15 cellular contexts compared by ENCODE assay signal in the genomic region with DNA sequence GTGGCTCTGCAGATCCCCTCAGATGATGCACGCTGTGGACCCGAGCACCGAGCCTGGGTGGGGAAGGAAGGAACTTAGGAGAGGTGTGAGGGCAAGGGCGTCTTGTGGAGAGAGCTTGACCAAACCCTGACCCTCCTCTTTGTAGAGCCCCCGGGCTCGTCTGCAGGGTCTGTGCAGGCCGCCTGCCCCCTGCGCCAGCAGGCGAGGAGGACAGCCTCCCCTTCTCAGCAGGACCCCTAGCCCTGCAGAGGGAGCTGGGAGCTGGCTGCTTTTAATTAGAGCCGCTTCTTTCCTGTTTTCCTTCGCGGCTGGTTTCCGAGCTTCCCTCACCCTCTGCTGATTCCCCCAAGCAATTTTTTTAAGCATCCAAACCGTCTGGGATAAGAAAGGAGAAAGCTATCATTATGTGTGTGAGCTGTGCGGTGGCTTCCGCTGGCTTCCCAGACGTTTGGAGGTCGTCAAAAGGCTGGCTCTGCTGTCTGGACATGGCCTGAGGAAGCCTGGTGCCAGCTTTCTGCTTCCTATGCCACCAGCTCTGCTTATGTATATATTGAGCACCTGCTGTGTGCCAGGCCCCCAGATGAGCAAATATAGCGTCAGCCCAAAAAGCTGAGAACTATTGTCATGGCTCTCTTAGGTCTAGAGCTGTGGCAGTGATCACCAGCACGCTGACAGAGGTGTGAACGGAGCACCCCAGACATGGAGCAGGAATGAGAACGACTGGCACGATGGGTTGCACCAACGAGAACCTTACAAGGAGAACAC.
DNase-seq lines count a peak whose midpoint lies in the region; ATAC-seq and TF ChIP-seq lines count a peak whose summit lies in the region.
"Had no signal": no experiment of that assay in that cellular context is flagged by ENCODE, and none has a peak within 500 bp of the region (broad histone marks: within the 10 kb centered on the region; RNA-seq: fewer than 3 reads in every experiment).

No MANE protein-coding gene starts in this region.

- H3K4me1 ChIP-seq in esophagus squamous epithelium: peaks cover 0 to 17% (median 12%) of the 10 kb centered on the region in 3 donors

- peaks cover 6% of the 10 kb centered on the region for H3K36me3 Mint-ChIP-seq in activated naive CD4-positive, alpha-beta T cell treated with anti-CD3 and anti-CD28 coated beads, Interleukin-2, amount 10 ng/mL, durations not matched to agents 7 days and 5 days
- H3K36me3 Mint-ChIP-seq in activated naive CD4-positive, alpha-beta T cell treated with anti-CD3 and anti-CD28 coated beads, Interleukin-2, amount 50 U/mL, for 72 hours: peaks cover 5 to 19% of the 10 kb centered on the region in 2 donors
- no peaks in the 10 kb centered on the region for H3K36me3 Mint-ChIP-seq in glutamatergic neuron (ENCODE audit: unreplicated experiment)
- peaks cover 6% of the 10 kb centered on the region for H3K36me3 Mint-ChIP-seq in stimulated activated memory B cell treated with anti-CD40 and anti-IgM and Interleukin-4, amounts not matched to agents 10 μg/mL and 1 μg/mL and 100 μg/mL, for 72 hours

- peak overlapping the region; percentile 79 for H3K27ac ChIP-seq in SK-N-MC
- H3K27ac ChIP-seq in esophagus squamous epithelium: no peak overlapping the region
- H3K27ac ChIP-seq: C4-2B, KMS-11 had no signal

- DNase-seq in activated naive CD4-positive, alpha-beta T cell treated with anti-CD3 and anti-CD28 coated beads, Interleukin-2, amount 10 ng/mL, durations not matched to agents 7 days and 5 days: no peak
- no peak for DNase-seq in activated naive CD4-positive, alpha-beta T cell treated with anti-CD3 and anti-CD28 coated beads, Interleukin-2, amount 50 U/mL, for 72 hours (ENCODE audit: low spot score in 2 of 2)
- DNase-seq in SK-N-MC (ENCODE audit: low read depth, low spot score) (peak; percentile 67), glutamatergic neuron (peak; percentile 31), COR-L47 (lab: John Stamatoyannopoulos, UW) (no peak), esophagus squamous epithelium (lab: John Stamatoyannopoulos, UW) (no peak)
- DNase-seq: activated CD4-positive, alpha-beta T cell treated with anti-CD3 and anti-CD28 coated beads, Interleukin-2, amount 50 U/mL, for 1 hour; anterior cingulate cortex; HCEC 1CT had no signal

- peak overlapping the region; percentile 47 for H3K4me3 ChIP-seq in SK-N-MC
- no peak overlapping the region for H3K4me3 ChIP-seq in esophagus squamous epithelium

- H3K27ac Mint-ChIP-seq in activated naive CD4-positive, alpha-beta T cell treated with anti-CD3 and anti-CD28 coated beads, Interleukin-2, amount 10 ng/mL, durations not matched to agents 7 days and 5 days: peak overlapping the region; percentile 64
- H3K27ac Mint-ChIP-seq in activated naive CD4-positive, alpha-beta T cell treated with anti-CD3 and anti-CD28 coated beads, Interleukin-2, amount 50 U/mL, for 72 hours: no peak overlapping the region
- peak overlapping the region; percentile 96 for H3K27ac Mint-ChIP-seq in glutamatergic neuron (ENCODE audit: unreplicated experiment)
- H3K27ac Mint-ChIP-seq in stimulated activated memory B cell treated with anti-CD40 and anti-IgM and Interleukin-4, amounts not matched to agents 10 μg/mL and 1 μg/mL and 100 μg/mL, for 72 hours: peak overlapping the region; percentile 99

- H3K9me3 ChIP-seq in SK-N-MC (ENCODE audit: low read depth, low read length) (no peaks in the 10 kb centered on the region), esophagus squamous epithelium (no peaks in the 10 kb centered on the region)

- H3K4me3 Mint-ChIP-seq in activated naive CD4-positive, alpha-beta T cell treated with anti-CD3 and anti-CD28 coated beads, Interleukin-2, amount 10 ng/mL, durations not matched to agents 7 days and 5 days: no peak overlapping the region
- peak overlapping the region; percentile 12 for H3K4me3 Mint-ChIP-seq in glutamatergic neuron (ENCODE audit: unreplicated experiment)
- no peak overlapping the region for H3K4me3 Mint-ChIP-seq in stimulated activated memory B cell treated with anti-CD40 and anti-IgM and Interleukin-4, amounts not matched to agents 10 μg/mL and 1 μg/mL and 100 μg/mL, for 72 hours

- no peak for TF ChIP-seq POLR2A in esophagus squamous epithelium (IDR thresholded peaks at IDR 0.05)

- peaks cover 5% of the 10 kb centered on the region for H3K9me3 Mint-ChIP-seq in activated naive CD4-positive, alpha-beta T cell treated with anti-CD3 and anti-CD28 coated beads, Interleukin-2, amount 10 ng/mL, durations not matched to agents 7 days and 5 days
- H3K9me3 Mint-ChIP-seq in activated naive CD4-positive, alpha-beta T cell treated with anti-CD3 and anti-CD28 coated beads, Interleukin-2, amount 50 U/mL, for 72 hours: peaks cover 3% of the 10 kb centered on the region in 2 donors
- peaks cover 19% of the 10 kb centered on the region for H3K9me3 Mint-ChIP-seq in glutamatergic neuron (ENCODE audit: unreplicated experiment)
- peaks cover 3% of the 10 kb centered on the region for H3K9me3 Mint-ChIP-seq in stimulated activated memory B cell treated with anti-CD40 and anti-IgM and Interleukin-4, amounts not matched to agents 10 μg/mL and 1 μg/mL and 100 μg/mL, for 72 hours

- CTCF ChIA-PET in activated naive CD4-positive, alpha-beta T cell treated with anti-CD3 and anti-CD28 coated beads, Interleukin-2, amount 10 ng/mL, durations not matched to agents 7 days and 5 days (lab: Charles Lee): interaction anchor here (0.6 kb wide), 1 partner anchor 274 kb away, joined by 3 read pairs; no protein-coding TSS in a partner anchor

- TF ChIP-seq CTCF in glutamatergic neuron (IDR thresholded peaks at IDR 0.05; ENCODE audit: partially characterized antibody, unreplicated experiment): no peak
- TF ChIP-seq CTCF in esophagus squamous epithelium (IDR thresholded peaks at IDR 0.05): no peak

- no peak overlapping the region for H3K9ac ChIP-seq in SK-N-MC (ENCODE audit: insufficient read length)
- H3K9ac ChIP-seq: KMS-11 had no signal

- H3K36me3 ChIP-seq in SK-N-MC (ENCODE audit: insufficient read depth, low read length) (no peaks in the 10 kb centered on the region), esophagus squamous epithelium (no peaks in the 10 kb centered on the region)

- no peak for ATAC-seq in activated naive CD4-positive, alpha-beta T cell treated with anti-CD3 and anti-CD28 coated beads, Interleukin-2, amount 50 U/mL, for 72 hours
- no peak for ATAC-seq in stimulated activated memory B cell treated with anti-CD40 and anti-IgM and Interleukin-4, amounts not matched to agents 10 μg/mL and 1 μg/mL and 100 μg/mL, for 72 hours
- no peak for ATAC-seq in GM21737 (IDR thresholded peaks at IDR 0.05; ENCODE audit: unreplicated experiment)
- ATAC-seq: sciatic nerve had no signal

- WGBS in esophagus squamous epithelium, 2 donors: 85 to 86% methylated on average over 16 to 24 of the region's 24 CpGs

- H3K27me3 ChIP-seq in esophagus squamous epithelium: no peaks in the 10 kb centered on the region

- intact Hi-C loops in esophagus squamous epithelium (cut with DNase I): no loop called here

- peaks cover 70% of the 10 kb centered on the region for H3K4me1 Mint-ChIP-seq in activated naive CD4-positive, alpha-beta T cell treated with anti-CD3 and anti-CD28 coated beads, Interleukin-2, amount 10 ng/mL, durations not matched to agents 7 days and 5 days
- H3K4me1 Mint-ChIP-seq in glutamatergic neuron (ENCODE audit: low read depth, unreplicated experiment): peaks cover 46% of the 10 kb centered on the region
- peaks cover 67% of the 10 kb centered on the region for H3K4me1 Mint-ChIP-seq in stimulated activated memory B cell treated with anti-CD40 and anti-IgM and Interleukin-4, amounts not matched to agents 10 μg/mL and 1 μg/mL and 100 μg/mL, for 72 hours

- H3K27me3 Mint-ChIP-seq in activated naive CD4-positive, alpha-beta T cell treated with anti-CD3 and anti-CD28 coated beads, Interleukin-2, amount 10 ng/mL, durations not matched to agents 7 days and 5 days: no peaks in the 10 kb centered on the region
- peaks cover 8% of the 10 kb centered on the region for H3K27me3 Mint-ChIP-seq in glutamatergic neuron (ENCODE audit: unreplicated experiment)
- no peaks in the 10 kb centered on the region for H3K27me3 Mint-ChIP-seq in stimulated activated memory B cell treated with anti-CD40 and anti-IgM and Interleukin-4, amounts not matched to agents 10 μg/mL and 1 μg/mL and 100 μg/mL, for 72 hours
- H3K27me3 Mint-ChIP-seq: memory B cell had no signal

Comparison
In these comparisons a context has a peak if more than half of its experiments do, and no peak if none do; other contexts are left out.
1. H3K27ac Mint-ChIP-seq: peak in activated naive CD4-positive, alpha-beta T cell treated with anti-CD3 and anti-CD28 coated beads, Interleukin-2, amount 10 ng/mL, durations not matched to agents 7 days and 5 days (single experiment), glutamatergic neuron (single experiment) and stimulated activated memory B cell treated with anti-CD40 and anti-IgM and Interleukin-4, amounts not matched to agents 10 μg/mL and 1 μg/mL and 100 μg/mL, for 72 hours (single experiment); none in activated naive CD4-positive, alpha-beta T cell treated with anti-CD3 and anti-CD28 coated beads, Interleukin-2, amount 50 U/mL, for 72 hours (0 of 2).
2. DNase-seq: peak in SK-N-MC (single experiment) and glutamatergic neuron (single experiment); none in activated naive CD4-positive, alpha-beta T cell treated with anti-CD3 and anti-CD28 coated beads, Interleukin-2, amount 10 ng/mL, durations not matched to agents 7 days and 5 days (single experiment), activated naive CD4-positive, alpha-beta T cell treated with anti-CD3 and anti-CD28 coated beads, Interleukin-2, amount 50 U/mL, for 72 hours (0 of 2), COR-L47 (single experiment) and esophagus squamous epithelium (single experiment).